9 cellular contexts compared by ENCODE assay signal in genomic region chr10:72332423-72333110, GRCh38. TPM values are rescaled to one million over a fixed set of nuclear protein-coding genes. Genes with fewer than 3 reads are reported as not detected.
A peak's percentile ranks its signal among the peaks of the same experiment; 100 is the strongest.
DNase-seq lines count a peak whose midpoint lies in the region; ATAC-seq, FAIRE-seq and TF ChIP-seq lines count a peak whose summit lies in the region.
"Had no signal": no experiment of that assay in that cellular context is flagged by ENCODE, and none has a peak within 500 bp of the region (broad histone marks: within the 10 kb centered on the region; RNA-seq: fewer than 3 reads in every experiment).

No MANE protein-coding gene starts in this region.

- peak overlapping the region; percentile 91 for H3K27ac Mint-ChIP-seq in activated CD8-positive, alpha-beta T cell treated with anti-CD3 and anti-CD28 coated beads, Interleukin-2, amount 10 ng/mL, durations not matched to agents 7 days and 5 days
- peak overlapping the region; percentile 48 to 90 for H3K27ac Mint-ChIP-seq in stimulated activated naive CD8-positive, alpha-beta T cell treated with anti-CD3 and anti-CD28 coated beads, Interleukin-15, amount 100 ng/mL, for 72 hours

- H3K4me3 Mint-ChIP-seq in activated CD8-positive, alpha-beta T cell treated with anti-CD3 and anti-CD28 coated beads, Interleukin-2, amount 10 ng/mL, durations not matched to agents 7 days and 5 days = peak overlapping the region; percentile 64
- H3K4me3 Mint-ChIP-seq in stimulated activated naive CD8-positive, alpha-beta T cell treated with anti-CD3 and anti-CD28 coated beads, Interleukin-15, amount 100 ng/mL, for 72 hours = peak overlapping the region; percentile 67 to 98

- POLR2A ChIA-PET in activated CD8-positive, alpha-beta T cell treated with anti-CD3 and anti-CD28 coated beads, Interleukin-2, amount 10 ng/mL, durations not matched to agents 7 days and 5 days (lab: Charles Lee) = interaction anchor here (0.8 to 10.4 kb wide), 11 partner anchors 12 to 244 kb away, joined by 3 to 119 read pairs (median 5); partner anchors contain the start of genes DDIT4 and SPOCK2

- H3K9me3 ChIP-seq in keratinocyte (ENCODE audit: control insufficient read depth, low read depth, low read length) = no peaks in the 10 kb centered on the region

- H3K27me3 ChIP-seq in keratinocyte (ENCODE audit: control insufficient read depth, extremely low read depth, insufficient read depth, low read length) = no peaks in the 10 kb centered on the region

- no peak for TF ChIP-seq CTCF in keratinocyte (optimal IDR thresholded peaks at IDR 0.05 in 1 of 3, IDR thresholded peaks at IDR 0.05 in 1 of 3, conservative IDR thresholded peaks at IDR 0.05 in 1 of 3; ENCODE audit: extremely low read depth in 1 of 3, insufficient read depth in 2 of 3, low read length in 3 of 3)

- H3K4me2 ChIP-seq in keratinocyte (ENCODE audit: control insufficient read depth, extremely low read depth, insufficient read depth, low read depth, low read length) = no peak overlapping the region

- peaks cover 19 to 20% of the 10 kb centered on the region in 2 experiments for H3K36me3 ChIP-seq in keratinocyte (ENCODE audit: control insufficient read depth in 2 of 2, extremely low read depth in 1 of 2, insufficient read depth in 2 of 2, low read length in 2 of 2)

- H2AFZ ChIP-seq in keratinocyte (ENCODE audit: control insufficient read depth, low read length) = no peak overlapping the region

- H3K4me3 ChIP-seq in keratinocyte (ENCODE audit: control insufficient read depth in 2 of 3, extremely low read depth in 1 of 3, insufficient read depth in 2 of 3, low read depth in 1 of 3, low read length in 3 of 3) = peak overlapping the region in 1 of 3 experiments; percentile 8

- CTCF ChIA-PET in activated CD8-positive, alpha-beta T cell treated with anti-CD3 and anti-CD28 coated beads, Interleukin-2, amount 10 ng/mL, durations not matched to agents 7 days and 5 days (lab: Charles Lee) = interaction anchor here (0.9 to 2.7 kb wide), 20 partner anchors 13 to 436 kb away, joined by 3 to 22 read pairs (median 4); partner anchors contain the start of gene DNAJB12

- peaks cover 97% of the 10 kb centered on the region for H3K4me1 Mint-ChIP-seq in activated CD8-positive, alpha-beta T cell treated with anti-CD3 and anti-CD28 coated beads, Interleukin-2, amount 10 ng/mL, durations not matched to agents 7 days and 5 days (ENCODE audit: low read depth)
- H3K4me1 Mint-ChIP-seq in stimulated activated naive CD8-positive, alpha-beta T cell treated with anti-CD3 and anti-CD28 coated beads, Interleukin-15, amount 100 ng/mL, for 72 hours = peaks cover 100% of the 10 kb centered on the region

- peaks cover 51% of the 10 kb centered on the region for H3K4me1 ChIP-seq in keratinocyte (ENCODE audit: control insufficient read depth, extremely low read depth, insufficient read depth, low read length)

- dilution Hi-C loops in keratinocyte (cut with MboI; ENCODE audit: extremely low pct_ligation_motif_present, low sequenced_read_pairs) = no loop called here

- FAIRE-seq in keratinocyte (lab: Jason Lieb, UNC) = no peak
- FAIRE-seq: A204.1 had no signal

- H3K9ac ChIP-seq in keratinocyte (ENCODE audit: control insufficient read depth, extremely low read depth, insufficient read depth, low read length) = peak overlapping the region; percentile 69

- no peak for ATAC-seq in activated CD8-positive, alpha-beta T cell treated with anti-CD3 and anti-CD28 coated beads, Interleukin-2, amount 10 ng/mL, durations not matched to agents 7 days and 5 days
- no peak for ATAC-seq in stimulated activated naive CD8-positive, alpha-beta T cell treated with anti-CD3 and anti-CD28 coated beads, Interleukin-15, amount 100 ng/mL, for 72 hours
- ATAC-seq in GM18505 (IDR thresholded peaks at IDR 0.05; ENCODE audit: unreplicated experiment) = no peak

- no peaks in the 10 kb centered on the region for H4K20me1 ChIP-seq in keratinocyte (ENCODE audit: control insufficient read depth, extremely low read depth, insufficient read depth, low read length)

- no peaks in the 10 kb centered on the region for H3K27me3 Mint-ChIP-seq in activated CD8-positive, alpha-beta T cell treated with anti-CD3 and anti-CD28 coated beads, Interleukin-2, amount 10 ng/mL, durations not matched to agents 7 days and 5 days (ENCODE audit: low read depth)
- H3K27me3 Mint-ChIP-seq in stimulated activated naive CD8-positive, alpha-beta T cell treated with anti-CD3 and anti-CD28 coated beads, Interleukin-15, amount 100 ng/mL, for 72 hours = no peaks in the 10 kb centered on the region

- no peaks in the 10 kb centered on the region for H3K9me3 Mint-ChIP-seq in activated CD8-positive, alpha-beta T cell treated with anti-CD3 and anti-CD28 coated beads, Interleukin-2, amount 10 ng/mL, durations not matched to agents 7 days and 5 days (ENCODE audit: insufficient read depth)
- H3K9me3 Mint-ChIP-seq in stimulated activated naive CD8-positive, alpha-beta T cell treated with anti-CD3 and anti-CD28 coated beads, Interleukin-15, amount 100 ng/mL, for 72 hours = no peaks in the 10 kb centered on the region

- DNase-seq in DMS 273 (lab: John Stamatoyannopoulos, UW; ENCODE audit: unreplicated experiment) (peak; percentile 74), DMS 273 treated with DMSO at 0.1 percent for 48 hours (lab: John Stamatoyannopoulos, UW) (no peak), keratinocyte (ENCODE audit: low read depth, low spot score) (no peak), NOMO-1 (lab: John Stamatoyannopoulos, UW; ENCODE audit: unreplicated experiment in 2 of 2) (no peak), iPS-NIHi11 (ENCODE audit: low spot score) (no peak)
- DNase-seq in activated CD8-positive, alpha-beta T cell treated with anti-CD3 and anti-CD28 coated beads, Interleukin-2, amount 10 ng/mL, durations not matched to agents 7 days and 5 days = no peak
- DNase-seq in stimulated activated naive CD8-positive, alpha-beta T cell treated with anti-CD3 and anti-CD28 coated beads, Interleukin-15, amount 100 ng/mL, for 72 hours = peak in 1 of 2 donors; percentile 35

- peaks cover 52% of the 10 kb centered on the region for H3K36me3 Mint-ChIP-seq in activated CD8-positive, alpha-beta T cell treated with anti-CD3 and anti-CD28 coated beads, Interleukin-2, amount 10 ng/mL, durations not matched to agents 7 days and 5 days (ENCODE audit: low read depth)

- no peaks in the 10 kb centered on the region for H3K9me1 ChIP-seq in keratinocyte (ENCODE audit: control insufficient read depth, extremely low read depth, insufficient read depth, low read length)

- H3K27ac ChIP-seq in keratinocyte (ENCODE audit: control insufficient read depth, insufficient read depth, low read length) = peak overlapping the region; percentile 83

- H3K79me2 ChIP-seq in keratinocyte (ENCODE audit: control insufficient read depth, insufficient read depth, low read length) = no peaks in the 10 kb centered on the region

- TF ChIP-seq POLR2A in GM18505 (IDR thresholded peaks at IDR 0.05; ENCODE audit: borderline replicate concordance, extremely low read depth, insufficient read depth, insufficient read length) = no peak

RNA-seq across cellular contexts. Expression of gene DNAJB12, which starts 22.2 kb away (rescaled TPM):
- 10 to 100 TPM; 26.4 to 29.7 TPM for total RNA-seq in activated CD8-positive, alpha-beta T cell treated with anti-CD3 and anti-CD28 coated beads, Interleukin-2, amount 10 ng/mL, durations not matched to agents 7 days and 5 days
- 11.5 to 19.3 TPM (median 12.0 TPM) in 3 replicates for polyA plus RNA-seq in keratinocyte
- polyA plus RNA-seq in keratinocyte (2011; ENCODE audit: low read depth) = 14.8 TPM
- 11.5 and 14.9 TPM in 2 replicates for polyA plus RNA-seq in keratinocyte (2011; cell fraction: cytosol; rRNA removed)
- 32.1 and 39.9 TPM in 2 replicates for polyA plus RNA-seq in keratinocyte (2011; cell fraction: nucleus; rRNA removed)
- polyA plus RNA-seq in keratinocyte (2012; ENCODE audit: low replicate concordance) = 16.2 and 23.3 TPM in 2 replicates
- polyA minus RNA-seq in keratinocyte = 11.2 to 31.7 TPM (median 11.8 TPM) in 3 replicates
- 12.5 TPM for polyA minus RNA-seq in keratinocyte (2011; cell fraction: cytosol; rRNA and poly(A)+ RNA removed)
- polyA minus RNA-seq in keratinocyte (2011; cell fraction: nucleus; rRNA and poly(A)+ RNA removed) = 19.3 and 20.3 TPM in 2 replicates

RNA-seq across cellular contexts. Expression of gene DDIT4, which starts 58.8 kb away (rescaled TPM):
- 100 to 1,000 TPM; 382 to 384 TPM for total RNA-seq in activated CD8-positive, alpha-beta T cell treated with anti-CD3 and anti-CD28 coated beads, Interleukin-2, amount 10 ng/mL, durations not matched to agents 7 days and 5 days
- 153 to 289 TPM (median 248 TPM) in 3 replicates for polyA plus RNA-seq in keratinocyte
- 227 TPM for polyA plus RNA-seq in keratinocyte (2011; ENCODE audit: low read depth)
- 88.3 and 149 TPM in 2 replicates for polyA plus RNA-seq in keratinocyte (2011; cell fraction: cytosol; rRNA removed)
- polyA plus RNA-seq in keratinocyte (2011; cell fraction: nucleus; rRNA removed) = 237 and 241 TPM in 2 replicates
- 409 and 466 TPM in 2 replicates for polyA plus RNA-seq in keratinocyte (2012; ENCODE audit: low replicate concordance)
- polyA minus RNA-seq in keratinocyte = 214 to 285 TPM (median 225 TPM) in 3 replicates
- 466 TPM for polyA minus RNA-seq in keratinocyte (2011; cell fraction: cytosol; rRNA and poly(A)+ RNA removed)
- polyA minus RNA-seq in keratinocyte (2011; cell fraction: nucleus; rRNA and poly(A)+ RNA removed) = 259 and 281 TPM in 2 replicates
